ENCODE assay signal across 8 cellular contexts in the genomic region with DNA sequence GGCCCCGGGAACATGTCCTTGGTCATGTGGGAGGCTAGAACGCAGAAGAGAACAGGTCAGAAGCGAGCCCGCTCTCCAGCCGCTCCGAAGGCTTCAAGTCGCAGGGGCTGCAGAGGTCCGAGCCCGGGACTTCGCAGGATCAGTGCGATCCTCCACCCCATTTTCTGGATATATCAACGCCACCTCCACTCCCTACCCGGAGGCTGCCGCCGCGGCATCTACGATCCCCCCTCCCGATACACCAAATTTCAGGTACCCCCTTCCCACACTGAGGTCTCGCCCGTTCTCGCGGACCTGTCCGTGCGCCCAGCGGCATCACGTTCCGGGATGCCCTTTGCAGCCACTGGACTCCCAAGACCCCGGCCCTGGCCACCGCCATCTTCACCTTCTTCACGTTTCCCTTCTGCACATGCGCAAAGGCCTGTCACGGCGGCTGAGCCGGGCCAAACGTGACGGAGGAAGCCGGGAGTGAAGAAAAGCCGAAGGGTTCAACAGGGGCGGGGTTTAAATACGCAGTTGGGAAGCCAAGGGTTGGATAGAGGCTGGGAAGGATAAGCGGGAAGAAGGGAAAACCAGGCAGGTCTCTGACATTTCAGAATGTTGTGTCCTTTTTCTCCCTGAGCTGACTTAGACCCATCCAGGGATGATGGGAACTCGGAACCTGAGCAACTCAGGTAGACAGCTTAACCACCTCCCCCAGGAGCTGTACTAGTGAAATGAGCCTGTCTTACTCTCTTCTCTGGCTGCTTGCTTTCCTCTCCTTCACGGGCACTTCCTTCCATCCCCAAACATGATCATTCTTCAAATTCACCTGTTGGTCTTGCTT. TPM values are rescaled to one million over a fixed set of nuclear protein-coding genes. Genes with fewer than 3 reads are reported as not detected.
A peak's percentile ranks its signal among the peaks of the same experiment; 100 is the strongest.
DNase-seq lines count a peak whose midpoint lies in the region; ATAC-seq, FAIRE-seq and TF ChIP-seq lines count a peak whose summit lies in the region.

NDUFB8 (minus strand) TSS at position 399 of the 826 bp plus-strand sequence; CDS start at position 379, 20 bp downstream.

- FAIRE-seq in small intestine (lab: Jason Lieb, UNC): no peak

- H3K27me3 ChIP-seq in breast epithelium: no peaks in the 10 kb centered on the region
- no peaks in the 10 kb centered on the region for H3K27me3 ChIP-seq in small intestine (ENCODE audit: control insufficient read depth in 2 of 2, insufficient read depth in 2 of 2, low read length in 2 of 2)

- H3K27ac ChIP-seq in breast epithelium (peak within 1 kb of the TSS; percentile 80 to 88), small intestine (ENCODE audit: low read depth in 1 of 2, low read length in 1 of 2) (peak within 1 kb of the TSS; percentile 27 to 76)

- no peak for TF ChIP-seq CTCF in WI38 (IDR thresholded peaks at IDR 0.05; ENCODE audit: low read depth, low read length)
- TF ChIP-seq CTCF in breast epithelium (IDR thresholded peaks at IDR 0.05): no peak

- peak; percentile 48 for ATAC-seq in HG02938 (IDR thresholded peaks at IDR 0.05; ENCODE audit: unreplicated experiment)

- WGBS in small intestine, 3 donors: 0 to 1% (median 1%) methylated on average over 42 to 43 of the region's 43 CpGs

- peak; percentile 25 for TF ChIP-seq POLR2A in breast epithelium (IDR thresholded peaks at IDR 0.05)

- DNase-seq in NCI-H345 (lab: John Stamatoyannopoulos, UW) (peak; percentile 82), breast epithelium (ENCODE audit: low spot score in 2 of 2) (peak; percentile 76 to 83), iPS-NIHi11 (ENCODE audit: low spot score) (peak; percentile 95), small intestine (peak; percentile 96), cortex of kidney (lab: John Stamatoyannopoulos, UW) (no peak)

- H3K9me3 ChIP-seq in breast epithelium (no peaks in the 10 kb centered on the region), small intestine (ENCODE audit: control insufficient read depth, low read depth) (no peaks in the 10 kb centered on the region)

- H3K36me3 ChIP-seq in breast epithelium (no peaks in the 10 kb centered on the region), small intestine (ENCODE audit: control insufficient read depth in 2 of 2, insufficient read depth in 2 of 2, low read length in 2 of 2) (peaks cover 2 to 11% of the 10 kb centered on the region in 2 donors)

- intact Hi-C loops in breast epithelium (cut with DNase I; ENCODE audit: low total_unique reads): no loop called here

- peak within 1 kb of the TSS; percentile 75 for H3K4me3 ChIP-seq in GM08714 (ENCODE audit: low read length)
- H3K4me3 ChIP-seq in WI38 (ENCODE audit: low read depth, low read length): peak within 1 kb of the TSS; percentile 94
- peak within 1 kb of the TSS; percentile 60 to 81 (median 73) for H3K4me3 ChIP-seq in breast epithelium
- peak within 1 kb of the TSS; percentile 68 to 73 for H3K4me3 ChIP-seq in small intestine (ENCODE audit: low read depth in 1 of 2, low read length in 2 of 2)

- H3K4me1 ChIP-seq in breast epithelium (peaks cover 0 to 8% of the 10 kb centered on the region in 2 donors), small intestine (ENCODE audit: control insufficient read depth in 2 of 2, insufficient read depth in 1 of 2, low read depth in 1 of 2, low read length in 1 of 2) (peaks cover 0 to 2% of the 10 kb centered on the region in 2 donors)

RNA-seq across cellular contexts. Expression of gene NDUFB8, which starts in this region (rescaled TPM):
- total RNA-seq in breast epithelium: 100 to 1,000 TPM; 143 to 148 (median 144) TPM
- polyA plus RNA-seq in small intestine: 100 to 1,000 TPM; 386 to 484 (median 425) TPM
